ENCODE assay signal across 8 cellular contexts in genomic region chr7:102572320-102573245, GRCh38. TPM values are rescaled to one million over a fixed set of nuclear protein-coding genes. Genes with fewer than 3 reads are reported as not detected.
DNase-seq lines count a peak whose midpoint lies in the region; ATAC-seq and TF ChIP-seq lines count a peak whose summit lies in the region.
"Not testable (repeated sequence)": the region's sequence is repeated elsewhere in the genome, so short reads cannot be mapped to it uniquely, and the experiment has no call there.

Gene POLR2J3 (minus strand): TSS chr7:102572583. CDS start chr7:102572521, 62 bp downstream.

- H3K27me3 Mint-ChIP-seq in central memory CD8-positive, alpha-beta T cell: not testable (repeated sequence)

- not testable (repeated sequence) for H3K9me3 ChIP-seq in HAP-1; iPS-20b (ENCODE audit: insufficient read depth, low read depth, low read length)

- in situ Hi-C loops in HAP-1 (cut with MboI; ENCODE audit: low sequenced_read_pairs): not testable (repeated sequence)

- H3K9me3 Mint-ChIP-seq in central memory CD8-positive, alpha-beta T cell: not testable (repeated sequence)

- not testable (repeated sequence) for H3K27me3 ChIP-seq in HAP-1 (ENCODE audit: low read depth); iPS-20b (ENCODE audit: insufficient read depth, low read length)

- peak within 1 kb of the TSS; percentile 85 for H3K27ac Mint-ChIP-seq in central memory CD8-positive, alpha-beta T cell (ENCODE audit: low read depth)

- DNase-seq in HAP-1 (ENCODE audit: low spot score in 2 of 2): peak; percentile 42 to 93
- not testable (repeated sequence) for DNase-seq in Jurkat, Clone E6-1 (ENCODE audit: low read depth, low spot score)
- peak; percentile 100 for DNase-seq in activated CD4-positive, alpha-beta T cell treated with anti-CD3 and anti-CD28 coated beads, Interleukin-2, amount 50 U/mL, for 24 hours (ENCODE audit: low read depth in 1 of 2, low spot score in 1 of 2)
- DNase-seq in central memory CD8-positive, alpha-beta T cell (ENCODE audit: low spot score in 2 of 2): peak; percentile 100
- DNase-seq in renal cortical epithelial cell (ENCODE audit: low read depth): peak; percentile 74

- not testable (repeated sequence) for H3K27ac ChIP-seq in iPS-20b (ENCODE audit: low read length); temporal lobe (ENCODE audit: low read depth, low read length)

- TF ChIP-seq CTCF in GM12874 (IDR thresholded peaks at IDR 0.05; ENCODE audit: insufficient read depth, low read depth, low read length): peak; percentile 45

- H3K4me1 Mint-ChIP-seq in central memory CD8-positive, alpha-beta T cell: not testable (repeated sequence)

- ATAC-seq in central memory CD8-positive, alpha-beta T cell (replicated peaks; ENCODE audit: extremely low read depth, poor library complexity, severe bottlenecking): peak; percentile 91

- not testable (repeated sequence) for H3K36me3 Mint-ChIP-seq in central memory CD8-positive, alpha-beta T cell (ENCODE audit: insufficient read depth)

- peak within 1 kb of the TSS; percentile 42 for H3K4me3 ChIP-seq in HAP-1
- H3K4me3 ChIP-seq in Jurkat, Clone E6-1 (ENCODE audit: low read length): peak within 1 kb of the TSS; percentile 58
- peak within 1 kb of the TSS; percentile 71 for H3K4me3 ChIP-seq in iPS-20b (ENCODE audit: low read length)

- peak within 1 kb of the TSS; percentile 75 for H3K9ac ChIP-seq in iPS-20b (ENCODE audit: low read depth, low read length)

- not testable (repeated sequence) for H3K36me3 ChIP-seq in HAP-1 (replicated peaks); iPS-20b (ENCODE audit: insufficient read depth, low read depth, low read length)

- H3K4me1 ChIP-seq in HAP-1; iPS-20b (ENCODE audit: insufficient read depth, low read length): not testable (repeated sequence)

- H3K4me3 Mint-ChIP-seq in central memory CD8-positive, alpha-beta T cell: peak within 1 kb of the TSS; percentile 85

RNA-seq across cellular contexts. Expression of gene POLR2J3, which starts in this region (rescaled TPM):
- 122 TPM for polyA plus RNA-seq in Jurkat, Clone E6-1 (2012; ENCODE audit: insufficient read depth, insufficient read length)
- 3.8 and 32.7 TPM in 2 replicates for total RNA-seq in renal cortical epithelial cell
- 15.2 TPM for total RNA-seq in temporal lobe
